ENCODE assay signal across 13 cellular contexts in genomic region chr2:235300368-235301201, GRCh38.
DNase-seq lines count a peak whose midpoint lies in the region; ATAC-seq and TF ChIP-seq lines count a peak whose summit lies in the region.
"Had no signal": no experiment of that assay in that cellular context is flagged by ENCODE, and none has a peak within 500 bp of the region (broad histone marks: within the 10 kb centered on the region; RNA-seq: fewer than 3 reads in every experiment).

No MANE protein-coding gene starts in this region.

- ATAC-seq in GM19328 (IDR thresholded peaks at IDR 0.05; ENCODE audit: unreplicated experiment) (no peak), HG03097 (IDR thresholded peaks at IDR 0.05; ENCODE audit: low FRiP score, unreplicated experiment) (no peak)
- ATAC-seq: activated T-cell treated with anti-CD3 and anti-CD28 coated beads, Interleukin-2, amount 50 U/mL, for 4 hours had no signal

- H3K27me3 ChIP-seq in adipocyte (replicated peaks; ENCODE audit: control insufficient read depth, insufficient read depth, low read length) (peaks cover 13% of the 10 kb centered on the region), transverse colon (peaks cover 3% of the 10 kb centered on the region)
- H3K27me3 ChIP-seq: pancreas had no signal

- H3K4me1 ChIP-seq in adipocyte (ENCODE audit: control insufficient read depth, insufficient read depth, low read length) (peaks cover 12% of the 10 kb centered on the region), transverse colon (no peaks in the 10 kb centered on the region)
- H3K4me1 ChIP-seq: pancreas had no signal

- no peak overlapping the region for H3K27ac ChIP-seq in transverse colon
- H3K27ac ChIP-seq: pancreas had no signal

- H3K4me3 ChIP-seq in adipocyte (ENCODE audit: low read length) (peak overlapping the region; percentile 33), transverse colon (no peak overlapping the region)
- H3K4me3 ChIP-seq: pancreas had no signal

- H3K9me3 ChIP-seq in adipocyte (ENCODE audit: control insufficient read depth, low read length) (peaks cover 6% of the 10 kb centered on the region), transverse colon (no peaks in the 10 kb centered on the region)
- H3K9me3 ChIP-seq: pancreas had no signal

- no peak overlapping the region for H3K9ac ChIP-seq in adipocyte (ENCODE audit: low read length)

- intact Hi-C loops in head of caudate nucleus (cut with DNase I) = no loop called here
- intact Hi-C loops in transverse colon (cut with DNase I; ENCODE audit: low total_unique reads) = no loop called here

- H3K36me3 ChIP-seq in adipocyte (ENCODE audit: control insufficient read depth, insufficient read depth, low read length, severe bottlenecking) (no peaks in the 10 kb centered on the region), transverse colon (no peaks in the 10 kb centered on the region)
- H3K36me3 ChIP-seq: pancreas had no signal

- TF ChIP-seq CTCF in AG09319 (IDR thresholded peaks at IDR 0.05; ENCODE audit: low read depth, low read length) (no peak; the same call in 1 of the 2 replicates), transverse colon (IDR thresholded peaks at IDR 0.05) (no peak)

- TF ChIP-seq POLR2A in transverse colon (IDR thresholded peaks at IDR 0.05) = no peak

- DNase-seq in AG09319 (ENCODE audit: extremely low read depth, low read depth) (peak; percentile 47), adipocyte (ENCODE audit: low read depth) (peak; percentile 83), kidney tubule cell (ENCODE audit: low spot score) (peak; percentile 93), head of caudate nucleus (no peak), transverse colon (no peak)
- DNase-seq: activated T-cell treated with anti-CD3 and anti-CD28 coated beads, Interleukin-2, amount 50 U/mL, for 4 hours; cortex of kidney; DMS53; NK-92 treated with Interleukin-12 subunit alpha and Interleukin-12 subunit beta, amount 100 ng/mL, for 24 hours had no signal

- TF ChIP-seq EP300 in Ishikawa (IDR thresholded peaks at IDR 0.05; ENCODE audit: borderline replicate concordance) (no peak), transverse colon (IDR thresholded peaks at IDR 0.05; ENCODE audit: low read depth) (no peak)

- in situ Hi-C loops in transverse colon (cut with MboI; ENCODE audit: low pct_ligation_motif_present in 1 of 4, low pct_unique_long_range_greater_than_20kb in 1 of 4, low sequenced_read_pairs in 3 of 4) = no loop called here

- 68 to 87% methylated on average over 9 to 16 of the region's 16 CpGs for WGBS in transverse colon (ENCODE audit: low coverage in 1 of 2), 2 donors

- TF ChIP-seq RAD21 in Ishikawa (IDR thresholded peaks at IDR 0.05; ENCODE audit: low read depth) = no peak

TF ChIP-seq in Ishikawa, 13 proteins besides CTCF, POLR2A, EP300 and RAD21:
- TF ChIP-seq NFIC (IDR thresholded peaks at IDR 0.05) = peak; percentile 78
- no peak for TF ChIP-seq TAF1 (IDR thresholded peaks at IDR 0.05; ENCODE audit: low read depth)

Comparison
In these comparisons a context has a peak if more than half of its experiments do, and no peak if none do; other contexts are left out.
1. DNase-seq: peak in AG09319 (single experiment), adipocyte (single experiment) and kidney tubule cell (single experiment); none in head of caudate nucleus (0 of 42) and transverse colon (single experiment).